In genomic region chr10:50416885-50417284, GRCh38 we compare ENCODE assay signal across 10 cellular contexts.
A peak's percentile ranks its signal among the peaks of the same experiment; 100 is the strongest.
DNase-seq lines count a peak whose midpoint lies in the region; ATAC-seq and TF ChIP-seq lines count a peak whose summit lies in the region.
"Had no signal": no experiment of that assay in that cellular context is flagged by ENCODE, and none has a peak within 500 bp of the region (broad histone marks: within the 10 kb centered on the region; RNA-seq: fewer than 3 reads in every experiment).

No MANE protein-coding gene starts in this region.

- H3K4me3 ChIP-seq in HUES6 (ENCODE audit: low read depth, low read length) (peak overlapping the region; percentile 31), muscle layer of duodenum (ENCODE audit: low read depth in 1 of 2, low read length in 2 of 2) (peak overlapping the region; percentile 45 to 78), MM.1S (ENCODE audit: low read length) (no peak overlapping the region), uterus (peak overlapping the region in 1 of 2 donors; percentile 67)

- H3K9me2 ChIP-seq in MM.1S (replicated peaks; ENCODE audit: insufficient read depth, low read length) = no peaks in the 10 kb centered on the region

- H3K79me2 ChIP-seq in MM.1S (ENCODE audit: low read length) = 0 out of 2 replicates have a peak, but pooled peaks cover 4% of the 10 kb centered on the region

- H2AFZ ChIP-seq in MM.1S (ENCODE audit: low read length) = no peak overlapping the region

- no peaks in the 10 kb centered on the region for H3K9me3 ChIP-seq in HUES6 (ENCODE audit: control insufficient read depth, insufficient read depth, low read depth, low read length)
- H3K9me3 ChIP-seq in muscle layer of duodenum (ENCODE audit: control insufficient read depth in 1 of 2, low read length in 2 of 2) = no peaks in the 10 kb centered on the region
- H3K9me3 ChIP-seq in MM.1S (replicated peaks; ENCODE audit: insufficient read depth, low read length) = no peaks in the 10 kb centered on the region
- no peaks in the 10 kb centered on the region for H3K9me3 ChIP-seq in uterus

- DNase-seq in CD1c-positive myeloid dendritic cell (ENCODE audit: extremely low spot score) = peak; percentile 28
- DNase-seq in activated gamma-delta T cell treated with Interleukin-2 at 50 U/mL for 16 hours = no peak
- no peak for DNase-seq in MM.1S
- DNase-seq in uterus = no peak
- DNase-seq: naive thymus-derived CD4-positive, alpha-beta T cell; SHP77 treated with DMSO at 0.1 percent for 48 hours had no signal

- intact Hi-C loops in uterus (cut with DNase I; ENCODE audit: low total_unique reads) = no loop called here

- H3K27me3 ChIP-seq in HUES6 (ENCODE audit: control insufficient read depth, insufficient read depth, low read length) = no peaks in the 10 kb centered on the region
- H3K27me3 ChIP-seq in muscle layer of duodenum (ENCODE audit: low read depth, low read length) = no peaks in the 10 kb centered on the region
- no peaks in the 10 kb centered on the region for H3K27me3 ChIP-seq in MM.1S (replicated peaks; ENCODE audit: insufficient read depth, low read length)
- H3K27me3 ChIP-seq in uterus = no peaks in the 10 kb centered on the region

- TF ChIP-seq POLR2A in uterus (IDR thresholded peaks at IDR 0.05) = no peak

- no peak overlapping the region for H3K27ac ChIP-seq in HUES6 (ENCODE audit: low read depth, low read length)
- H3K27ac ChIP-seq in cingulate gyrus (ENCODE audit: low read depth, low read length) = peak overlapping the region; percentile 66
- H3K27ac ChIP-seq in muscle layer of duodenum (ENCODE audit: low read length) = no peak overlapping the region
- no peak overlapping the region for H3K27ac ChIP-seq in MM.1S (ENCODE audit: low read length)
- peak overlapping the region in 1 of 2 donors; percentile 8 for H3K27ac ChIP-seq in uterus

- TF ChIP-seq CTCF in MM.1S (IDR thresholded peaks at IDR 0.05; ENCODE audit: low read length) (no peak), uterus (IDR thresholded peaks at IDR 0.05) (no peak)

- H3K9ac ChIP-seq in HUES6 (ENCODE audit: low read length) (no peak overlapping the region), MM.1S (ENCODE audit: low read length) (no peak overlapping the region)

- H3F3A ChIP-seq in MM.1S (ENCODE audit: insufficient read depth, low read length) = peaks cover 8% of the 10 kb centered on the region; the same call in 1 of the 2 replicates

- no peaks in the 10 kb centered on the region for H4K20me1 ChIP-seq in MM.1S (ENCODE audit: insufficient read depth, low read length)

- H3K36me3 ChIP-seq in HUES6 (ENCODE audit: control insufficient read depth, insufficient read depth, low read length) (no peaks in the 10 kb centered on the region), muscle layer of duodenum (ENCODE audit: control insufficient read depth in 1 of 2, insufficient read depth in 2 of 2, low read length in 2 of 2) (no peaks in the 10 kb centered on the region), MM.1S (replicated peaks; ENCODE audit: insufficient read depth, low read length) (no peaks in the 10 kb centered on the region), uterus (no peaks in the 10 kb centered on the region)

- H3K4me2 ChIP-seq in MM.1S (ENCODE audit: low read depth, low read length) = no peak overlapping the region

- H3K4me1 ChIP-seq in HUES6 (ENCODE audit: control insufficient read depth, insufficient read depth, low read length) = peaks cover 14% of the 10 kb centered on the region; the same call in 1 of the 2 replicates
- H3K4me1 ChIP-seq in muscle layer of duodenum (ENCODE audit: control insufficient read depth in 1 of 2, insufficient read depth in 2 of 2, low read length in 2 of 2) = peaks cover 4% of the 10 kb centered on the region in 2 donors
- H3K4me1 ChIP-seq in MM.1S (ENCODE audit: low read length) = peaks cover 14% of the 10 kb centered on the region
- no peaks in the 10 kb centered on the region for H3K4me1 ChIP-seq in uterus

- ATAC-seq in HG02840 (IDR thresholded peaks at IDR 0.05; ENCODE audit: low FRiP score, unreplicated experiment) = no peak
